28 cellular contexts compared by ENCODE assay signal in the genomic region with DNA sequence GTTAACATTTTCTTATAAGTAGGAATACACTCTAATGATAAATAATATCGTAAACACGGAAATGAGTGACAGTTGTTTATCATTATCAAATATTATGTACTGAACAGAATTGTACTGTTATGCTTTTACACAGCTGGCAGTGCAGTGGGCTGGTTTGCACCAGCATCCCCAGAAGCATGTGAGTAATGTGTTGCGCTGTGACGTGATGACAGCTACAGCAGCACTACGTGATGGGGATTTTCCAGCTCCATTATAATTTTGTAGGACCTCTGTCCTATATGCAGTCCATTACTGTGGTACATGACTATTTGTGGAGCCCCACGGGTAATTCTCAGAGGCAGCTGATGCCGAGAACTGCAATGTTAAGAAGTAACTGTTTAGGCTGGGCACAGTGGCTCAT.
"Had no signal": no experiment of that assay in that cellular context is flagged by ENCODE, and none has a peak within 500 bp of the region (broad histone marks: within the 10 kb centered on the region; RNA-seq: fewer than 3 reads in every experiment).

No MANE protein-coding gene starts in this region.

- H3K9me3 Mint-ChIP-seq: central memory CD8-positive, alpha-beta T cell; memory B cell; natural killer cell treated with Interleukin-12 subunit alpha and Interleukin-12 subunit beta and Interleukin-15 and Interleukin-18, amount 100 ng/mL, for 72 hours; stimulated activated effector memory CD8-positive, alpha-beta T cell treated with anti-CD3 and anti-CD28 coated beads, Interleukin-12 subunit alpha, Interleukin-12 subunit beta, amount 100 ng/mL, for 72 hours had no signal

- DNase-seq: dermis blood vessel endothelial cell; effector memory CD4-positive, alpha-beta T cell; esophagus squamous epithelium; foreskin keratinocyte; glutamatergic neuron; heart right ventricle; hippocampal formation; kidney glomerular epithelial cell; pancreas; sigmoid colon; stimulated activated CD4-positive, alpha-beta T cell treated with anti-CD3 and anti-CD28 coated beads, Interleukin-2, amount 100 ng/mL, for 24 hours; stimulated activated CD4-positive, alpha-beta T cell treated with anti-CD3 and anti-CD28 coated beads, Interleukin-4, amount 100 ng/mL, for 24 hours; stimulated activated naive CD4-positive, alpha-beta T cell treated with Interleukin-2 at 50 U/mL for 16 hours; stomach; thyroid gland had no signal

- H3K27ac Mint-ChIP-seq: memory B cell; natural killer cell treated with Interleukin-12 subunit alpha and Interleukin-12 subunit beta and Interleukin-15 and Interleukin-18, amount 100 ng/mL, for 72 hours; stimulated activated effector memory CD8-positive, alpha-beta T cell treated with anti-CD3 and anti-CD28 coated beads, Interleukin-12 subunit alpha, Interleukin-12 subunit beta, amount 100 ng/mL, for 72 hours; type B pancreatic cell had no signal

- FAIRE-seq: endothelial cell of umbilical vein, islet of Langerhans, pancreas had no signal

- H3K4me1 Mint-ChIP-seq: neural crest cell had no signal

- H3K27me3 Mint-ChIP-seq: central memory CD8-positive, alpha-beta T cell; memory B cell; natural killer cell treated with Interleukin-12 subunit alpha and Interleukin-12 subunit beta and Interleukin-15 and Interleukin-18, amount 100 ng/mL, for 72 hours; type B pancreatic cell had no signal

- H3K27me3 ChIP-seq: esophagus squamous epithelium, foreskin keratinocyte, heart right ventricle, neutrophil, pancreas, right atrium auricular region, sigmoid colon, stomach, thyroid gland had no signal

- H3K4me1 ChIP-seq: esophagus squamous epithelium, foreskin keratinocyte, heart right ventricle, pancreas, prostate gland, sigmoid colon, stomach, thyroid gland had no signal

- H3K4me3 Mint-ChIP-seq: central memory CD8-positive, alpha-beta T cell; memory B cell; natural killer cell treated with Interleukin-12 subunit alpha and Interleukin-12 subunit beta and Interleukin-15 and Interleukin-18, amount 100 ng/mL, for 72 hours; neural crest cell; stimulated activated effector memory CD8-positive, alpha-beta T cell treated with anti-CD3 and anti-CD28 coated beads, Interleukin-12 subunit alpha, Interleukin-12 subunit beta, amount 100 ng/mL, for 72 hours; type B pancreatic cell had no signal

- H3K4me3 ChIP-seq: coronary artery, esophagus squamous epithelium, heart right ventricle, lung, pancreas, prostate gland, right atrium auricular region, sigmoid colon, stomach, thyroid gland had no signal

- H3K9me3 ChIP-seq: esophagus squamous epithelium, heart right ventricle, neutrophil, pancreas, prostate gland, right atrium auricular region, sigmoid colon, stomach, thyroid gland had no signal

- ATAC-seq: foreskin keratinocyte; natural killer cell treated with Interleukin-12 subunit alpha and Interleukin-12 subunit beta and Interleukin-15 and Interleukin-18, amount 100 ng/mL, for 72 hours; pancreas; stimulated activated effector memory CD8-positive, alpha-beta T cell treated with anti-CD3 and anti-CD28 coated beads, Interleukin-12 subunit alpha, Interleukin-12 subunit beta, amount 100 ng/mL, for 72 hours had no signal

- H3K36me3 ChIP-seq: pancreas, prostate gland, right atrium auricular region, sigmoid colon, thyroid gland had no signal

- H3K27ac ChIP-seq: coronary artery, esophagus squamous epithelium, foreskin keratinocyte, heart right ventricle, neutrophil, pancreas, prostate gland, right atrium auricular region, sigmoid colon, stomach, thyroid gland had no signal
